In genomic region chr1:8560611-8561544, GRCh38 we compare ENCODE assay signal across 8 cellular contexts.
A peak's percentile ranks its signal among the peaks of the same experiment; 100 is the strongest.
DNase-seq lines count a peak whose midpoint lies in the region; ATAC-seq and TF ChIP-seq lines count a peak whose summit lies in the region.

No MANE protein-coding gene starts in this region.

- H3K36me3 ChIP-seq in SJCRH30, result no peaks in the 10 kb centered on the region
- no peaks in the 10 kb centered on the region for H3K36me3 ChIP-seq in vagina

- TF ChIP-seq CTCF in AG09319 (IDR thresholded peaks at IDR 0.05; ENCODE audit: low read depth, low read length) (peak; percentile 88), GM10266 (IDR thresholded peaks at IDR 0.05; ENCODE audit: control insufficient read depth, insufficient read depth, low read depth, missing control alignments) (peak; percentile 88), vagina (IDR thresholded peaks at IDR 0.05) (peak; percentile 56 to 92 (median 77))

- intact Hi-C loops in vagina (cut with DNase I), result loop anchor here (10.0 kb wide), 2 partner anchors 114 to 284 kb away; no protein-coding TSS in a partner anchor

- ATAC-seq in GM18519 (IDR thresholded peaks at IDR 0.05; ENCODE audit: low FRiP score, unreplicated experiment), result no peak

- no peak for DNase-seq in AG09319 (ENCODE audit: extremely low read depth, low read depth)
- peak; percentile 33 for DNase-seq in GM10266 (ENCODE audit: extremely low spot score)
- DNase-seq in M059J (ENCODE audit: low read depth), result peak; percentile 62
- DNase-seq in SJCRH30, result peak; percentile 31 to 75
- DNase-seq in dermis blood vessel endothelial cell, result peak; percentile 74
- DNase-seq in medulla oblongata (ENCODE audit: extremely low spot score), result peak; percentile 82
- DNase-seq in vagina (ENCODE audit: extremely low spot score in 2 of 2), result no peak

- H3K9me3 ChIP-seq in SJCRH30 (replicated peaks) (no peaks in the 10 kb centered on the region), vagina (no peaks in the 10 kb centered on the region)

- H3K27ac ChIP-seq in SJCRH30 (no peak overlapping the region), vagina (no peak overlapping the region)

- H3K4me3 ChIP-seq in SJCRH30 (no peak overlapping the region), vagina (no peak overlapping the region)

- no peaks in the 10 kb centered on the region for H3K4me1 ChIP-seq in SJCRH30
- H3K4me1 ChIP-seq in vagina, result peaks cover 9% of the 10 kb centered on the region

- no peak for TF ChIP-seq POLR2A in vagina (IDR thresholded peaks at IDR 0.05)

- H3K27me3 ChIP-seq in SJCRH30, result no peaks in the 10 kb centered on the region
- H3K27me3 ChIP-seq in vagina, result no peaks in the 10 kb centered on the region

Comparison
In these comparisons a context has a peak if more than half of its experiments do, and no peak if none do; other contexts are left out.
1. DNase-seq: peak in GM10266 (single experiment), M059J (single experiment), SJCRH30 (2 of 2), dermis blood vessel endothelial cell (single experiment) and medulla oblongata (single experiment); none in AG09319 (single experiment) and vagina (0 of 2).
2. Peak in every context shown above with its lines, with median percentiles within 50 percentile points of each other: CTCF ChIP-seq.